ENCODE assay signal across 8 cellular contexts in genomic region chr11:57638811-57639320, GRCh38. TPM values are rescaled to one million over a fixed set of nuclear protein-coding genes. Genes with fewer than 3 reads are reported as not detected.
DNase-seq lines count a peak whose midpoint lies in the region; ATAC-seq and TF ChIP-seq lines count a peak whose summit lies in the region.

No MANE protein-coding gene starts in this region.

- H3K36me3 Mint-ChIP-seq in T-helper 17 cell (ENCODE audit: low read depth) (peaks cover 11% of the 10 kb centered on the region), glutamatergic neuron (ENCODE audit: unreplicated experiment) (no peaks in the 10 kb centered on the region)

- H3K4me1 Mint-ChIP-seq in T-helper 17 cell, result peaks cover 9% of the 10 kb centered on the region
- H3K4me1 Mint-ChIP-seq in glutamatergic neuron (ENCODE audit: low read depth, unreplicated experiment), result peaks cover 32% of the 10 kb centered on the region

- peak overlapping the region; percentile 85 for H3K27ac Mint-ChIP-seq in T-helper 17 cell
- H3K27ac Mint-ChIP-seq in glutamatergic neuron (ENCODE audit: unreplicated experiment), result peak overlapping the region; percentile 100

- peaks cover 8% of the 10 kb centered on the region for H3K4me1 ChIP-seq in rectal smooth muscle tissue (ENCODE audit: control insufficient read depth, insufficient read depth, low read length)

- peak overlapping the region; percentile 38 for H3K9ac ChIP-seq in rectal smooth muscle tissue (ENCODE audit: low read length)

- peaks cover 18% of the 10 kb centered on the region for H3K9me3 Mint-ChIP-seq in glutamatergic neuron (ENCODE audit: unreplicated experiment)

- peaks cover 42% of the 10 kb centered on the region for H3K27me3 Mint-ChIP-seq in T-helper 17 cell
- H3K27me3 Mint-ChIP-seq in glutamatergic neuron (ENCODE audit: unreplicated experiment), result peaks cover 34% of the 10 kb centered on the region

- peak; percentile 17 for TF ChIP-seq CTCF in GM12864 (IDR thresholded peaks at IDR 0.05; ENCODE audit: low read depth, low read length, missing control alignments)
- no peak for TF ChIP-seq CTCF in glutamatergic neuron (IDR thresholded peaks at IDR 0.05; ENCODE audit: partially characterized antibody, unreplicated experiment)

- H3K4me3 ChIP-seq in GM12864 (ENCODE audit: low read depth, low read length) (peak overlapping the region; percentile 41; the same call in 1 of the 2 replicates), rectal smooth muscle tissue (ENCODE audit: low read length) (peak overlapping the region; percentile 84)

- no peaks in the 10 kb centered on the region for H3K9me3 ChIP-seq in T-helper 17 cell (ENCODE audit: control insufficient read depth, low read length, poor library complexity, severe bottlenecking)

- peak overlapping the region; percentile 84 for H3K27ac ChIP-seq in rectal smooth muscle tissue (ENCODE audit: low read depth, low read length)

- intact Hi-C loops in left colon (cut with DNase I, micrococcal nuclease), result no loop called here

- H3K4me3 Mint-ChIP-seq in T-helper 17 cell (peak overlapping the region; percentile 89), glutamatergic neuron (ENCODE audit: unreplicated experiment) (peak overlapping the region; percentile 98)

- H3K36me3 ChIP-seq in rectal smooth muscle tissue (ENCODE audit: control insufficient read depth, insufficient read depth, low read length), result no peaks in the 10 kb centered on the region

- ATAC-seq in T-helper 17 cell, result peak; percentile 42
- ATAC-seq in left colon, result no peak
- ATAC-seq in GM18511 (IDR thresholded peaks at IDR 0.05; ENCODE audit: unreplicated experiment), result no peak

- DNase-seq in GM12864 (ENCODE audit: low read depth) (no peak), T-helper 17 cell (no peak), glutamatergic neuron (peak; percentile 50), left colon (no peak), HT-29 (ENCODE audit: low spot score) (no peak), NOMO-1 treated with DMSO at 0.1 percent for 48 hours (lab: John Stamatoyannopoulos, UW; ENCODE audit: unreplicated experiment) (no peak)

- H3K27me3 ChIP-seq in rectal smooth muscle tissue (ENCODE audit: control insufficient read depth, insufficient read depth, low read length), result no peaks in the 10 kb centered on the region

RNA-seq across cellular contexts. Expression of gene YPEL4, which starts 10.8 kb away (rescaled TPM):
- total RNA-seq in T-helper 17 cell, result 1 to 10 TPM; 1.2 to 1.8 TPM
- total RNA-seq in glutamatergic neuron (ENCODE audit: unreplicated experiment), result 16.9 TPM
- total RNA-seq in left colon, result 1 to 10 TPM in 1 of 2 donors, under 1 TPM in 1; 0.58 to 1.2 TPM
- not detected in 2 replicates for total RNA-seq in HT-29 (2014; rRNA removed; shearing (Covaris generic))

RNA-seq across cellular contexts. Expression of gene CLP1, which starts 18.7 kb away (rescaled TPM):
- total RNA-seq in T-helper 17 cell, result 10 to 100 TPM; 11.7 to 22.7 TPM
- 17.1 TPM for total RNA-seq in glutamatergic neuron (ENCODE audit: unreplicated experiment)
- total RNA-seq in left colon, result 10 to 100 TPM; 11.4 to 11.8 TPM
- 19.1 and 19.8 TPM in 2 replicates for total RNA-seq in HT-29 (2014; rRNA removed; shearing (Covaris generic))

RNA-seq across cellular contexts. Expression of gene ZDHHC5, which starts 29.0 kb away (rescaled TPM):
- total RNA-seq in T-helper 17 cell, result 10 to 100 TPM; 51.9 to 55.6 TPM
- 42.3 TPM for total RNA-seq in glutamatergic neuron (ENCODE audit: unreplicated experiment)
- 10 to 100 TPM; 74.4 to 90.6 TPM for total RNA-seq in left colon
- total RNA-seq in HT-29 (2014; rRNA removed; shearing (Covaris generic)), result 63.0 and 65.9 TPM in 2 replicates

RNA-seq across cellular contexts. Expression of gene SERPING1, which starts 41.4 kb away (rescaled TPM):
- under 1 TPM in 1 of 2 donors, not detected in 1; 0.57 TPM for total RNA-seq in T-helper 17 cell
- total RNA-seq in glutamatergic neuron (ENCODE audit: unreplicated experiment), result 46.1 TPM
- total RNA-seq in left colon, result 10 to 100 TPM; 34.6 to 78.6 TPM
- total RNA-seq in HT-29 (2014; rRNA removed; shearing (Covaris generic)), result not detected in 2 replicates
